8 cellular contexts compared by ENCODE assay signal in genomic region chr10:124461642-124462347, GRCh38. TPM values are rescaled to one million over a fixed set of nuclear protein-coding genes. Genes with fewer than 3 reads are reported as not detected.
DNase-seq lines count a peak whose midpoint lies in the region; ATAC-seq and TF ChIP-seq lines count a peak whose summit lies in the region.

Gene LHPP, plus strand, starts transcription at chr10:124461823. Its CDS starts 40 bp downstream, at chr10:124461863.

- no peaks in the 10 kb centered on the region for H3K36me3 ChIP-seq in IMR-90 (ENCODE audit: control insufficient read depth, insufficient read depth, low read length)
- H3K36me3 ChIP-seq in neuronal stem cell (replicated peaks in 1 of 2; ENCODE audit: control insufficient read depth in 2 of 2, insufficient read depth in 2 of 2, low read length in 2 of 2) = peaks cover 0 to 2% of the 10 kb centered on the region in 2 donors

- H2BK15ac ChIP-seq in IMR-90 (ENCODE audit: low read depth, low read length) (0 out of 3 replicates have a peak within 1 kb of the TSS, but pooled peaks have one; percentile 24), neuronal stem cell (ENCODE audit: low read length) (peak within 1 kb of the TSS; percentile 54)

- H3K4me3 ChIP-seq in IMR-90 (ENCODE audit: insufficient read depth, low read depth, low read length) (peak within 1 kb of the TSS; percentile 98), neuronal stem cell (ENCODE audit: low read length in 2 of 2) (peak within 1 kb of the TSS; percentile 75 to 92)

- H2BK120ac ChIP-seq in IMR-90 (ENCODE audit: low read depth, low read length) (peak within 1 kb of the TSS; percentile 62), neuronal stem cell (ENCODE audit: low read depth, low read length) (no peak within 1 kb of the TSS)

- peaks cover 7% of the 10 kb centered on the region for H3K27me3 ChIP-seq in IMR-90 (ENCODE audit: control insufficient read depth, insufficient read depth, low read length)
- no peaks in the 10 kb centered on the region for H3K27me3 ChIP-seq in foreskin keratinocyte
- peaks cover 0 to 22% (median 0%) of the 10 kb centered on the region in 3 experiments for H3K27me3 ChIP-seq in neuronal stem cell (ENCODE audit: control insufficient read depth in 3 of 3, insufficient read depth in 3 of 3, low read depth in 1 of 3, low read length in 3 of 3)

- POLR2A ChIA-PET in IMR-90 (lab: Charles Lee; ENCODE audit: unreplicated experiment) = interaction anchor here (0.8 kb wide), 1 partner anchor 43 kb away, joined by 3 read pairs; no protein-coding TSS in a partner anchor

- 25% methylated on average over 4 of the region's 81 CpGs; no CpG with 5 or more reads in 1 of the 2 experiments for WGBS in IMR-90 (ENCODE audit: extremely low coverage in 2 of 2, insufficient read length in 1 of 2), 2 experiments
- no CpG with 5 or more reads among the region's 81 CpGs for WGBS in neuronal stem cell (ENCODE audit: extremely low coverage in 2 of 2, insufficient read length in 2 of 2, insufficient replicate concordance in 1 of 2), 2 donors

- DNase-seq in Daoy (ENCODE audit: low read depth) (peak; percentile 83), IMR-90 (peak; percentile 66), SHP77 treated with DMSO at 0.1 percent for 48 hours (lab: John Stamatoyannopoulos, UW) (peak; percentile 55), activated gamma-delta T cell treated with Interleukin-2 at 50 U/mL for 16 hours (peak; percentile 79), foreskin keratinocyte (peak; percentile 56 to 79), neuronal stem cell (ENCODE audit: low spot score) (peak; percentile 66), stromal cell of bone marrow (ENCODE audit: low read depth) (peak; percentile 63)

- H3K4me1 ChIP-seq in IMR-90 (ENCODE audit: control insufficient read depth, insufficient read depth, low read length) (peaks cover 4% of the 10 kb centered on the region), foreskin keratinocyte (no peaks in the 10 kb centered on the region), neuronal stem cell (ENCODE audit: control insufficient read depth in 2 of 2, insufficient read depth in 1 of 2, low read depth in 1 of 2, low read length in 2 of 2) (peaks cover 0 to 9% of the 10 kb centered on the region in 2 donors)

- ATAC-seq in GM21529 (IDR thresholded peaks at IDR 0.05; ENCODE audit: unreplicated experiment) (peak; percentile 92), IMR-90 (ENCODE audit: low read depth) (peak; percentile 100), foreskin keratinocyte (peak; percentile 97)

- H3K27ac ChIP-seq in IMR-90 (ENCODE audit: insufficient read depth, low read length) (peak within 1 kb of the TSS; percentile 88), foreskin keratinocyte (peak within 1 kb of the TSS; percentile 49), neuronal stem cell (replicated peaks; ENCODE audit: low read length) (peak within 1 kb of the TSS; percentile 82)

- H3K4ac ChIP-seq in IMR-90 (ENCODE audit: low read depth, low read length) (peak within 1 kb of the TSS; percentile 96), neuronal stem cell (ENCODE audit: low read length) (no peak within 1 kb of the TSS)

- peak within 1 kb of the TSS; percentile 82 for H2AK9ac ChIP-seq in IMR-90 (replicated peaks; ENCODE audit: low read depth, low read length, poor library complexity)

- peaks cover 5% of the 10 kb centered on the region in 2 experiments; a peak in 3 of 4 replicates for H3K79me1 ChIP-seq in IMR-90 (ENCODE audit: low read depth in 1 of 2, low read length in 2 of 2)
- H3K79me1 ChIP-seq in neuronal stem cell (ENCODE audit: low read depth, low read length) = no peaks in the 10 kb centered on the region

- H2BK5ac ChIP-seq in IMR-90 (ENCODE audit: low read depth, low read length, poor library complexity, severe bottlenecking) (peak within 1 kb of the TSS; percentile 90), neuronal stem cell (ENCODE audit: low read length) (peak within 1 kb of the TSS; percentile 85)

- in situ Hi-C loops in IMR-90 (cut with MboI; ENCODE audit: low sequenced_read_pairs) = no loop called here

- H2BK20ac ChIP-seq in IMR-90 (ENCODE audit: low read depth, low read length) = no peak within 1 kb of the TSS

- peak within 1 kb of the TSS; percentile 100 for H4K5ac ChIP-seq in IMR-90 (ENCODE audit: low read depth, low read length)

- BruUV-seq in IMR-90 (replicated peaks; lab: Mats Ljungman, UMichigan) = no TSS peak

- TF ChIP-seq RAD21 in IMR-90 (IDR thresholded peaks at IDR 0.05; ENCODE audit: low read length) = no peak

- 0 out of 2 replicates have a peak, but pooled peaks cover 2% of the 10 kb centered on the region for H3K9me1 ChIP-seq in IMR-90 (ENCODE audit: insufficient read depth, low read length)

- TF ChIP-seq CTCF in IMR-90 (conservative IDR thresholded peaks at IDR 0.05; ENCODE audit: low read depth, low read length) (peak; percentile 17; the same call in 1 of the 2 replicates), foreskin keratinocyte (conservative IDR thresholded peaks at IDR 0.05) (peak; percentile 53)

- no peak for TF ChIP-seq POLR2A in IMR-90 (IDR thresholded peaks at IDR 0.05; ENCODE audit: low read depth, low read length)

- H3K18ac ChIP-seq in IMR-90 (ENCODE audit: low read depth, low read length) = peak within 1 kb of the TSS; percentile 93
- H3K18ac ChIP-seq in neuronal stem cell (ENCODE audit: low read length) = peak within 1 kb of the TSS; percentile 99

- dilution Hi-C loops in IMR-90 (cut with HindIII; ENCODE audit: low sequenced_read_pairs, unreplicated experiment) = no loop called here

- H2AK5ac ChIP-seq in IMR-90 (ENCODE audit: low read depth, low read length) (no peak within 1 kb of the TSS; the same call in 1 of the 2 replicates), neuronal stem cell (ENCODE audit: low read depth, low read length) (no peak within 1 kb of the TSS)

- no peak within 1 kb of the TSS for H3K56ac ChIP-seq in IMR-90 (ENCODE audit: extremely low read depth, insufficient read depth, low read length)

- H2BK12ac ChIP-seq in neuronal stem cell (ENCODE audit: low read length) = no peak within 1 kb of the TSS

- H3K14ac ChIP-seq in IMR-90 (replicated peaks; ENCODE audit: low read depth, low read length) (peak within 1 kb of the TSS; percentile 96), neuronal stem cell (ENCODE audit: low read length) (peak within 1 kb of the TSS; percentile 66)

- H2AFZ ChIP-seq in IMR-90 (replicated peaks; ENCODE audit: low read length, poor library complexity) = peak within 1 kb of the TSS; percentile 100
- peak within 1 kb of the TSS; percentile 99 for H2AFZ ChIP-seq in neuronal stem cell (ENCODE audit: low read length)

- H3K9ac ChIP-seq in IMR-90 (ENCODE audit: low read depth, low read length) (peak within 1 kb of the TSS; percentile 85), neuronal stem cell (ENCODE audit: low read depth, low read length, poor library complexity) (peak within 1 kb of the TSS; percentile 99)

- no peaks in the 10 kb centered on the region for H4K20me1 ChIP-seq in IMR-90 (ENCODE audit: insufficient read depth, low read length)

- H3K4me2 ChIP-seq in IMR-90 (ENCODE audit: low read depth, low read length) = peak within 1 kb of the TSS; percentile 100
- peak within 1 kb of the TSS; percentile 89 for H3K4me2 ChIP-seq in neuronal stem cell (ENCODE audit: insufficient read depth, low read length, poor library complexity, severe bottlenecking)

- H4K8ac ChIP-seq in IMR-90 (ENCODE audit: low read depth in 2 of 2, low read length in 2 of 2) (peak within 1 kb of the TSS; percentile 98), neuronal stem cell (ENCODE audit: low read depth, low read length) (no peak within 1 kb of the TSS)

- H4K91ac ChIP-seq in IMR-90 (ENCODE audit: insufficient read depth, low read depth, low read length) (peak within 1 kb of the TSS; percentile 87), neuronal stem cell (ENCODE audit: low read depth, low read length, poor library complexity) (no peak within 1 kb of the TSS)

- H3K23ac ChIP-seq in IMR-90 (ENCODE audit: low read depth, low read length) (no peak within 1 kb of the TSS; the same call in 1 of the 2 replicates), neuronal stem cell (ENCODE audit: low read depth, low read length, poor library complexity) (peak within 1 kb of the TSS; percentile 86)

- H3K9me3 ChIP-seq in IMR-90 (ENCODE audit: control insufficient read depth, insufficient read depth, low read length) (no peaks in the 10 kb centered on the region), neuronal stem cell (replicated peaks in 1 of 2; ENCODE audit: control insufficient read depth in 2 of 2, insufficient read depth in 1 of 2, low read depth in 1 of 2, low read length in 2 of 2) (peaks cover 0 to 3% of the 10 kb centered on the region in 2 donors)

- intact Hi-C loops in IMR-90 (cut with micrococcal nuclease) = no loop called here

- CTCF ChIA-PET in IMR-90 (lab: Yijun Ruan, JAX) = no interaction called here

TF ChIP-seq in IMR-90, 13 proteins besides CTCF, POLR2A, EP300 and RAD21:
- TF ChIP-seq USF2 (IDR thresholded peaks at IDR 0.05; ENCODE audit: low read depth, low read length) (no peak), MAZ (IDR thresholded peaks at IDR 0.05; ENCODE audit: borderline replicate concordance, low read depth, low read length) (no peak), MXI1 (IDR thresholded peaks at IDR 0.05; ENCODE audit: borderline replicate concordance, low read depth, low read length) (peak; percentile 44; the same call in 1 of the 2 replicates), MAFK (IDR thresholded peaks at IDR 0.05; ENCODE audit: low read depth, low read length) (no peak), FOS (IDR thresholded peaks at IDR 0.05; ENCODE audit: low read depth, low read length) (no peak), NFE2L2 (IDR thresholded peaks at IDR 0.05; ENCODE audit: low read depth, low read length) (no peak)

RNA-seq across cellular contexts. Expression of gene LHPP, which starts in this region (rescaled TPM):
- 2.6 and 6.0 TPM in 2 replicates for total RNA-seq in Daoy (2014; rRNA removed; shearing (Covaris generic))
- total RNA-seq in IMR-90 (2012; rRNA removed) (2.2 and 2.7 TPM in 2 replicates), foreskin keratinocyte (14.4 and 15.1 TPM in 2 replicates)
- polyA plus RNA-seq in IMR-90 (2012; rRNA removed) (8.3 and 8.5 TPM in 2 replicates), foreskin keratinocyte (21.0 and 23.3 TPM in 2 replicates)
- polyA plus RNA-seq in IMR-90 (2012; cell fraction: cytosol; rRNA removed) = 15.0 and 22.8 TPM in 2 replicates
- 9.6 and 18.7 TPM in 2 replicates for polyA plus RNA-seq in IMR-90 (2012; cell fraction: nucleus; rRNA removed; ENCODE audit: low replicate concordance)
- polyA plus RNA-seq in neuronal stem cell (2013, experiment 1 of 2) = 14.7 TPM
- 13.6 TPM for polyA plus RNA-seq in neuronal stem cell (2013, experiment 2 of 2)

Comparison
In these comparisons a context has a peak if more than half of its experiments do, and no peak if none do; other contexts are left out.
1. Peak in every context shown above with its lines: DNase-seq, ATAC-seq, H3K4me3 ChIP-seq and H3K27ac ChIP-seq.